Comparison of ENCODE assay signal across 17 cellular contexts in genomic region chr5:34516686-34517085, GRCh38.
DNase-seq lines count a peak whose midpoint lies in the region; ATAC-seq, FAIRE-seq and TF ChIP-seq lines count a peak whose summit lies in the region.
"Had no signal": no experiment of that assay in that cellular context is flagged by ENCODE, and none has a peak within 500 bp of the region (broad histone marks: within the 10 kb centered on the region; RNA-seq: fewer than 3 reads in every experiment).

No MANE protein-coding gene starts in this region.

- POLR2A ChIA-PET in A549 (lab: Yijun Ruan, JAX), result no interaction called here

- TF ChIP-seq EP300 in A549 (IDR thresholded peaks at IDR 0.05) (no peak), sigmoid colon (IDR thresholded peaks at IDR 0.05) (no peak)

- H3K4me1 Mint-ChIP-seq in endothelial cell (ENCODE audit: unreplicated experiment), result no peaks in the 10 kb centered on the region

- peak overlapping the region; percentile 32; the same call in 2 of the 3 replicates for H3K4me2 ChIP-seq in A549

- intact Hi-C loops in sigmoid colon (cut with DNase I), result no loop called here
- intact Hi-C loops in posterior cingulate gyrus (cut with DNase I), result no loop called here

- CTCF ChIA-PET in A549 (lab: Yijun Ruan, JAX), result interaction anchor here (1.1 to 1.2 kb wide), 2 partner anchors 30 to 31 kb away, joined by 3 read pairs; no protein-coding TSS in a partner anchor

- H3K27ac Mint-ChIP-seq in endothelial cell (ENCODE audit: unreplicated experiment), result no peak overlapping the region

- TF ChIP-seq CTCF in A549 (IDR thresholded peaks at IDR 0.05) (no peak), sigmoid colon (IDR thresholded peaks at IDR 0.05) (no peak), endothelial cell (IDR thresholded peaks at IDR 0.05; ENCODE audit: unreplicated experiment) (no peak)

- TF ChIP-seq POLR2A in A549 (IDR thresholded peaks at IDR 0.05; ENCODE audit: low read length) (no peak), sigmoid colon (IDR thresholded peaks at IDR 0.05) (no peak)

- FAIRE-seq in A549 (lab: Jason Lieb, UNC) (no peak), HTR-8/SVneo (lab: Jason Lieb, UNC) (peak; percentile 79)
- FAIRE-seq: H54 had no signal

- ATAC-seq in A549, result peak in 1 of 2 experiments; percentile 32; a peak in 1 of 6 replicates
- ATAC-seq in HG03520 (IDR thresholded peaks at IDR 0.05; ENCODE audit: unreplicated experiment), result no peak

- H3K4me1 ChIP-seq in A549, result peaks cover 21% of the 10 kb centered on the region
- H3K4me1 ChIP-seq in sigmoid colon, result peaks cover 0 to 22% (median 20%) of the 10 kb centered on the region in 4 donors

- TF ChIP-seq RAD21 in A549 (conservative IDR thresholded peaks at IDR 0.05 in 1 of 2, IDR thresholded peaks at IDR 0.05 in 1 of 2), result no peak

- WGBS in A549 (ENCODE audit: missing lambda C conversion rate), result 87% methylated on average over 6 of the region's 6 CpGs
- 86 to 87% methylated on average over 6 of the region's 6 CpGs for WGBS in sigmoid colon, 2 donors

- H3K4me3 Mint-ChIP-seq in endothelial cell (ENCODE audit: unreplicated experiment), result no peak overlapping the region

- H3K27ac ChIP-seq in A549 (peak overlapping the region in 1 of 2 experiments; percentile 18; a peak in 1 of 6 replicates), epithelial cell of prostate (peak overlapping the region; percentile 18), sigmoid colon (peak overlapping the region in 3 of 4 donors; percentile 2 to 55 (median 11))
- H3K27ac ChIP-seq: BLaER1 treated with 17β-estradiol and CSF1 and Interleukin-3, amounts not matched to agents 10 nM and 100 nM had no signal

- DNase-seq in A549 (ENCODE audit: low read depth in 1 of 2, low spot score in 1 of 2) (no peak), HTR-8/SVneo (ENCODE audit: insufficient read length, low spot score) (no peak), epithelial cell of prostate (ENCODE audit: low read depth, low spot score) (no peak), sigmoid colon (no peak), endothelial cell (ENCODE audit: low spot score) (no peak), posterior cingulate gyrus (no peak), NCI-H226 (no peak)
- DNase-seq: 8988T, DND-41, Karpas-422, NCI-H1105, NCI-H1694 treated with DMSO at 0.1 percent for 48 hours, NCI-H526 treated with DMSO at 0.1 percent for 48 hours, SHP77 had no signal

- H3K9me3 ChIP-seq in A549 (no peaks in the 10 kb centered on the region), sigmoid colon (no peaks in the 10 kb centered on the region)
- H3K9me3 ChIP-seq: BLaER1 treated with 17β-estradiol and CSF1 and Interleukin-3, amounts not matched to agents 10 nM and 100 nM had no signal

- H3K9me3 Mint-ChIP-seq in endothelial cell (ENCODE audit: unreplicated experiment), result no peaks in the 10 kb centered on the region

- no peaks in the 10 kb centered on the region for H3K36me3 Mint-ChIP-seq in endothelial cell (ENCODE audit: low read depth, unreplicated experiment)

- no peaks in the 10 kb centered on the region for H3K27me3 Mint-ChIP-seq in endothelial cell (ENCODE audit: unreplicated experiment)

- no peak overlapping the region for H3K4me3 ChIP-seq in A549
- H3K4me3 ChIP-seq in sigmoid colon, result no peak overlapping the region
- H3K4me3 ChIP-seq: BLaER1 treated with 17β-estradiol and CSF1 and Interleukin-3, amounts not matched to agents 10 nM and 100 nM had no signal

- no peaks in the 10 kb centered on the region for H3K27me3 ChIP-seq in sigmoid colon
- H3K27me3 ChIP-seq: BLaER1 treated with 17β-estradiol and CSF1 and Interleukin-3, amounts not matched to agents 10 nM and 100 nM had no signal

- no peaks in the 10 kb centered on the region for H3K36me3 ChIP-seq in sigmoid colon
- H3K36me3 ChIP-seq: BLaER1 treated with 17β-estradiol and CSF1 and Interleukin-3, amounts not matched to agents 10 nM and 100 nM had no signal

TF ChIP-seq in A549, 52 proteins besides CTCF, POLR2A, EP300 and RAD21:
- TF ChIP-seq MAFK (IDR thresholded peaks at IDR 0.05; ENCODE audit: partially characterized antibody) (no peak), ZSCAN20 (CRISPR knock-in tag; IDR thresholded peaks at IDR 0.05) (no peak), KDM5A (IDR thresholded peaks at IDR 0.05) (no peak), RCOR1 (IDR thresholded peaks at IDR 0.05; ENCODE audit: low read depth, low read length) (no peak), MAX (IDR thresholded peaks at IDR 0.05) (no peak), MAZ (IDR thresholded peaks at IDR 0.05; ENCODE audit: borderline replicate concordance, low read depth, low read length) (no peak), PBX3 (IDR thresholded peaks at IDR 0.05) (no peak), RNF2 (IDR thresholded peaks at IDR 0.05; ENCODE audit: borderline replicate concordance, low read depth) (no peak), SMC3 (IDR thresholded peaks at IDR 0.05) (no peak), CBX2 (IDR thresholded peaks at IDR 0.05; ENCODE audit: borderline replicate concordance, low read depth) (no peak), ATOH8 (CRISPR knock-in tag; IDR thresholded peaks at IDR 0.05; ENCODE audit: low read depth) (no peak), PHF8 (IDR thresholded peaks at IDR 0.05; ENCODE audit: borderline replicate concordance, low read depth) (no peak), RFX5 (IDR thresholded peaks at IDR 0.05) (no peak)
